8 cellular contexts compared by ENCODE assay signal in genomic region chr1:114668784-114669561, GRCh38. TPM values are rescaled to one million over a fixed set of nuclear protein-coding genes. Genes with fewer than 3 reads are reported as not detected.
DNase-seq lines count a peak whose midpoint lies in the region; ATAC-seq and TF ChIP-seq lines count a peak whose summit lies in the region.

No MANE protein-coding gene starts in this region.

- no peak for TF ChIP-seq CTCF in Caco-2 (IDR thresholded peaks at IDR 0.05; ENCODE audit: insufficient read depth in 1 of 2, low read depth in 1 of 2, low read length in 1 of 2, severe bottlenecking in 1 of 2, unreplicated experiment in 1 of 2)
- no peak for TF ChIP-seq CTCF in dorsolateral prefrontal cortex (IDR thresholded peaks at IDR 0.05 in 54 of 56, conservative IDR thresholded peaks at IDR 0.05 in 2 of 56; ENCODE audit: low read depth in 1 of 56, partially characterized antibody in 56 of 56)

- intact Hi-C loops in Caco-2 (cut with micrococcal nuclease; ENCODE audit: unreplicated experiment) (no loop called here), dorsolateral prefrontal cortex (cut with DNase I) (no loop called here)
- intact Hi-C loops in naive thymus-derived CD4-positive, alpha-beta T cell (cut with micrococcal nuclease), result no loop called here

- H3K27me3 ChIP-seq in Caco-2 (replicated peaks; ENCODE audit: control insufficient read depth, insufficient read depth, low read length), result no peaks in the 10 kb centered on the region
- H3K27me3 ChIP-seq in dorsolateral prefrontal cortex, result peaks cover 0 to 14% (median 0%) of the 10 kb centered on the region in 45 donors
- H3K27me3 ChIP-seq in naive thymus-derived CD4-positive, alpha-beta T cell (ENCODE audit: control insufficient read depth in 2 of 2, insufficient read depth in 2 of 2, low read length in 2 of 2), result no peaks in the 10 kb centered on the region

- H3K9me3 ChIP-seq in Caco-2, result no peaks in the 10 kb centered on the region
- H3K9me3 ChIP-seq in naive thymus-derived CD4-positive, alpha-beta T cell (ENCODE audit: control insufficient read depth in 2 of 3, low read length in 3 of 3), result no peaks in the 10 kb centered on the region

- H3K4me1 Mint-ChIP-seq in Caco-2 (ENCODE audit: low read depth, unreplicated experiment), result peaks cover 21% of the 10 kb centered on the region
- H3K4me1 Mint-ChIP-seq in naive thymus-derived CD4-positive, alpha-beta T cell, result peaks cover 0 to 16% (median 9%) of the 10 kb centered on the region in 7 donors

- no peak overlapping the region for H3K27ac Mint-ChIP-seq in Caco-2 (ENCODE audit: unreplicated experiment)
- peak overlapping the region in 6 of 9 donors; percentile 16 to 85 (median 55) for H3K27ac Mint-ChIP-seq in naive thymus-derived CD4-positive, alpha-beta T cell

- no peaks in the 10 kb centered on the region for H3K4me1 ChIP-seq in Caco-2
- no peaks in the 10 kb centered on the region for H3K4me1 ChIP-seq in naive thymus-derived CD4-positive, alpha-beta T cell (ENCODE audit: control insufficient read depth in 2 of 2, insufficient read depth in 2 of 2, low read length in 2 of 2)

- DNase-seq in Caco-2 (no peak), M059J (ENCODE audit: low read depth) (peak; percentile 34), dorsolateral prefrontal cortex (no peak), amniotic stem cell (lab: John Stamatoyannopoulos, UW) (no peak), NCI-H69 (lab: John Stamatoyannopoulos, UW) (no peak)
- DNase-seq in naive thymus-derived CD4-positive, alpha-beta T cell, result peak in 2 of 9 donors; percentile 1 to 5

- H3K9me3 Mint-ChIP-seq in Caco-2 (ENCODE audit: unreplicated experiment), result no peaks in the 10 kb centered on the region
- H3K9me3 Mint-ChIP-seq in naive thymus-derived CD4-positive, alpha-beta T cell, result peaks cover 0 to 1% (median 0%) of the 10 kb centered on the region in 11 donors

- H3K36me3 Mint-ChIP-seq in Caco-2 (ENCODE audit: insufficient read depth, unreplicated experiment), result no peaks in the 10 kb centered on the region
- H3K36me3 Mint-ChIP-seq in naive thymus-derived CD4-positive, alpha-beta T cell, result peaks cover 0 to 3% (median 0%) of the 10 kb centered on the region in 5 donors

- no peaks in the 10 kb centered on the region for H3K36me3 ChIP-seq in Caco-2 (ENCODE audit: control insufficient read depth, insufficient read depth, low read length)
- H3K36me3 ChIP-seq in naive thymus-derived CD4-positive, alpha-beta T cell (ENCODE audit: control insufficient read depth in 2 of 3, insufficient read depth in 3 of 3, low read length in 3 of 3), result no peaks in the 10 kb centered on the region

- H3K27me3 Mint-ChIP-seq in Caco-2 (ENCODE audit: insufficient read depth, unreplicated experiment), result no peaks in the 10 kb centered on the region
- H3K27me3 Mint-ChIP-seq in naive thymus-derived CD4-positive, alpha-beta T cell, result peaks cover 0 to 52% (median 12%) of the 10 kb centered on the region in 5 donors

- CTCF ChIA-PET in Caco-2 (lab: Charles Lee), result interaction anchor here (1.0 kb wide), 1 partner anchor 9 kb away, joined by 3 read pairs; no protein-coding TSS in a partner anchor
- CTCF ChIA-PET in naive thymus-derived CD4-positive, alpha-beta T cell (lab: Charles Lee), result interaction anchor here (0.6 to 1.6 kb wide), 3 partner anchors 46 to 322 kb away, joined by 3 to 6 read pairs (median 3); no protein-coding TSS in a partner anchor

- POLR2A ChIA-PET in Caco-2 (lab: Charles Lee), result no interaction called here
- POLR2A ChIA-PET in naive thymus-derived CD4-positive, alpha-beta T cell (lab: Charles Lee), result interaction anchor here (1.0 to 1.5 kb wide), 2 partner anchors 112 to 158 kb away, joined by 3 to 4 read pairs; partner anchors contain the start of genes SIKE1 and TRIM33

- peak overlapping the region in 16 of 59 donors; percentile 4 to 70 (median 52) for H3K27ac ChIP-seq in dorsolateral prefrontal cortex
- H3K27ac ChIP-seq in naive thymus-derived CD4-positive, alpha-beta T cell (ENCODE audit: low read depth, low read length), result peak overlapping the region; percentile 45

- no peak for ATAC-seq in naive thymus-derived CD4-positive, alpha-beta T cell
- no peak for ATAC-seq in HG03469 (IDR thresholded peaks at IDR 0.05; ENCODE audit: unreplicated experiment)
- ATAC-seq in HG03135 (IDR thresholded peaks at IDR 0.05; ENCODE audit: unreplicated experiment), result no peak

- no TSS peak for BruUV-seq in Caco-2 (replicated peaks; lab: Mats Ljungman, UMichigan)

- H3K4me3 ChIP-seq in Caco-2 (ENCODE audit: low read depth, low read length), result peak overlapping the region; percentile 76
- peak overlapping the region; percentile 56 to 95 (median 78) for H3K4me3 ChIP-seq in dorsolateral prefrontal cortex
- H3K4me3 ChIP-seq in naive thymus-derived CD4-positive, alpha-beta T cell (ENCODE audit: low read length), result peak overlapping the region; percentile 77

- peak overlapping the region; percentile 81 for H3K4me3 Mint-ChIP-seq in Caco-2 (ENCODE audit: unreplicated experiment)
- H3K4me3 Mint-ChIP-seq in naive thymus-derived CD4-positive, alpha-beta T cell, result peak overlapping the region; percentile 84 to 98 (median 96)

RNA-seq across cellular contexts. Expression of gene DENND2C, which starts 0.9 kb away (rescaled TPM):
- total RNA-seq in Caco-2 (2022) (1.1 TPM in 2 replicates), dorsolateral prefrontal cortex (1 to 10 TPM in 103 of 120 experiments, under 1 TPM in 17; 0.66 to 3.0 (median 1.3) TPM)
- 0.39 and 0.84 TPM in 2 replicates for total RNA-seq in M059J (2014; rRNA removed; shearing (Covaris generic))
- 1 to 10 TPM in 3 of 5 experiments, under 1 TPM in 2; 0.27 to 1.6 (median 1.0) TPM for total RNA-seq in naive thymus-derived CD4-positive, alpha-beta T cell
- polyA plus RNA-seq in naive thymus-derived CD4-positive, alpha-beta T cell, result under 1 TPM; 0.28 to 0.89 TPM

RNA-seq across cellular contexts. Expression of gene AMPD1, which starts 26.4 kb away (rescaled TPM):
- total RNA-seq in Caco-2 (2022), result not detected in 2 replicates
- not detected in 2 replicates for total RNA-seq in M059J (2014; rRNA removed; shearing (Covaris generic))
- not detected for total RNA-seq in dorsolateral prefrontal cortex
- total RNA-seq in naive thymus-derived CD4-positive, alpha-beta T cell, result not detected
- polyA plus RNA-seq in naive thymus-derived CD4-positive, alpha-beta T cell, result not detected

RNA-seq across cellular contexts. Expression of gene NRAS, which starts 47.6 kb away (rescaled TPM):
- total RNA-seq in Caco-2 (2022) (38.2 and 39.9 TPM in 2 replicates), dorsolateral prefrontal cortex (10 to 100 TPM; 10.6 to 20.9 (median 16.0) TPM)
- total RNA-seq in M059J (2014; rRNA removed; shearing (Covaris generic)), result 81.8 and 99.7 TPM in 2 replicates
- total RNA-seq in naive thymus-derived CD4-positive, alpha-beta T cell, result 10 to 100 TPM; 22.3 to 56.0 (median 25.0) TPM
- polyA plus RNA-seq in naive thymus-derived CD4-positive, alpha-beta T cell, result 10 to 100 TPM; 15.7 to 23.4 TPM
